In genomic region chr4:54099287-54099958, GRCh38 we compare ENCODE assay signal across 9 cellular contexts. TPM values are rescaled to one million over a fixed set of nuclear protein-coding genes. Genes with fewer than 3 reads are reported as not detected.
DNase-seq lines count a peak whose midpoint lies in the region; ATAC-seq and TF ChIP-seq lines count a peak whose summit lies in the region.
"Had no signal": no experiment of that assay in that cellular context is flagged by ENCODE, and none has a peak within 500 bp of the region (broad histone marks: within the 10 kb centered on the region; RNA-seq: fewer than 3 reads in every experiment).

No MANE protein-coding gene starts in this region.

- H3K79me1 ChIP-seq in IMR-90 (ENCODE audit: low read depth in 1 of 2, low read length in 2 of 2): no peaks in the 10 kb centered on the region

- peak overlapping the region; percentile 42; the same call in 1 of the 2 replicates for H3K23ac ChIP-seq in IMR-90 (ENCODE audit: low read depth, low read length)

- no peak for DNase-seq in CD4-positive, CD25-positive, alpha-beta regulatory T cell
- DNase-seq in IMR-90 (no peak), NCI-H2227 treated with DMSO at 0.1 percent for 48 hours (lab: John Stamatoyannopoulos, UW) (no peak), AG08395 (ENCODE audit: low spot score) (no peak)
- no peak for DNase-seq in central memory CD8-positive, alpha-beta T cell (ENCODE audit: low spot score in 2 of 2)
- DNase-seq in naive thymus-derived CD8-positive, alpha-beta T cell: no peak
- DNase-seq in effector CD4-positive, alpha-beta T cell: no peak
- DNase-seq: NCI-H226 had no signal

- POLR2A ChIA-PET in IMR-90 (lab: Charles Lee; ENCODE audit: unreplicated experiment): no interaction called here
- POLR2A ChIA-PET in naive thymus-derived CD8-positive, alpha-beta T cell (lab: Charles Lee): interaction anchor here (1.2 kb wide), 1 partner anchor 36 kb away, joined by 3 read pairs; the partner anchor contains the start of gene CHIC2

- peak overlapping the region; percentile 37; the same call in 1 of the 2 replicates for H2AK5ac ChIP-seq in IMR-90 (ENCODE audit: low read depth, low read length)

- H3K4me2 ChIP-seq in IMR-90 (ENCODE audit: low read depth, low read length): peak overlapping the region; percentile 10; the same call in 1 of the 2 replicates

- no peak overlapping the region for H4K5ac ChIP-seq in IMR-90 (ENCODE audit: low read depth, low read length)

- H3K27ac Mint-ChIP-seq in CD4-positive, CD25-positive, alpha-beta regulatory T cell: no peak overlapping the region
- no peak overlapping the region for H3K27ac Mint-ChIP-seq in central memory CD8-positive, alpha-beta T cell (ENCODE audit: low read depth)
- H3K27ac Mint-ChIP-seq in naive thymus-derived CD8-positive, alpha-beta T cell: peak overlapping the region in 1 of 10 donors; percentile 9

- H3K27me3 Mint-ChIP-seq in CD4-positive, CD25-positive, alpha-beta regulatory T cell: peaks cover 91% of the 10 kb centered on the region
- peaks cover 97% of the 10 kb centered on the region for H3K27me3 Mint-ChIP-seq in central memory CD8-positive, alpha-beta T cell
- H3K27me3 Mint-ChIP-seq in naive thymus-derived CD8-positive, alpha-beta T cell: peaks cover 68 to 98% (median 78%) of the 10 kb centered on the region in 5 donors

- no peak overlapping the region for H2BK15ac ChIP-seq in IMR-90 (ENCODE audit: low read depth, low read length)

- no peak for TF ChIP-seq CTCF in IMR-90 (conservative IDR thresholded peaks at IDR 0.05; ENCODE audit: low read depth, low read length)

- H2AFZ ChIP-seq in IMR-90 (replicated peaks; ENCODE audit: low read length, poor library complexity): peak overlapping the region; percentile 56

- no peaks in the 10 kb centered on the region for H3K36me3 ChIP-seq in CD4-positive, CD25-positive, alpha-beta regulatory T cell (ENCODE audit: control insufficient read depth, insufficient read depth, low read length)
- H3K36me3 ChIP-seq in IMR-90 (ENCODE audit: control insufficient read depth, insufficient read depth, low read length): no peaks in the 10 kb centered on the region

- no peak overlapping the region for H3K9ac ChIP-seq in IMR-90 (ENCODE audit: low read depth, low read length)

- H2AK9ac ChIP-seq in IMR-90 (replicated peaks; ENCODE audit: low read depth, low read length, poor library complexity): peak overlapping the region; percentile 22

- ATAC-seq in CD4-positive, CD25-positive, alpha-beta regulatory T cell (ENCODE audit: low read depth in 2 of 2): no peak
- ATAC-seq in IMR-90 (ENCODE audit: low read depth): no peak
- no peak for ATAC-seq in central memory CD8-positive, alpha-beta T cell (replicated peaks; ENCODE audit: extremely low read depth, poor library complexity, severe bottlenecking)
- peak in 1 of 2 donors; percentile 10 for ATAC-seq in naive thymus-derived CD8-positive, alpha-beta T cell
- ATAC-seq in GM21360 (IDR thresholded peaks at IDR 0.05; ENCODE audit: unreplicated experiment): no peak

- WGBS in IMR-90 (ENCODE audit: extremely low coverage in 2 of 2, insufficient read length in 1 of 2), 2 experiments: 50% methylated on average over 2 of the region's 26 CpGs; no CpG with 5 or more reads in 1 of the 2 experiments

- H3K27ac ChIP-seq in CD4-positive, CD25-positive, alpha-beta regulatory T cell (ENCODE audit: insufficient read depth, low read length, poor library complexity, severe bottlenecking): no peak overlapping the region
- H3K27ac ChIP-seq in IMR-90 (ENCODE audit: insufficient read depth, low read length): no peak overlapping the region

- no peak overlapping the region for H2BK5ac ChIP-seq in IMR-90 (ENCODE audit: low read depth, low read length, poor library complexity, severe bottlenecking)

- no TSS peak for BruUV-seq in IMR-90 (replicated peaks; lab: Mats Ljungman, UMichigan)

- in situ Hi-C loops in IMR-90 (cut with MboI; ENCODE audit: low sequenced_read_pairs): no loop called here

- peak overlapping the region in 3 of 4 donors; percentile 43 to 71 (median 67) for H3K4me3 Mint-ChIP-seq in CD4-positive, CD25-positive, alpha-beta regulatory T cell
- H3K4me3 Mint-ChIP-seq in central memory CD8-positive, alpha-beta T cell: peak overlapping the region; percentile 65
- peak overlapping the region; percentile 46 to 86 (median 69) for H3K4me3 Mint-ChIP-seq in naive thymus-derived CD8-positive, alpha-beta T cell

- peaks cover 0 to 1% (median 0%) of the 10 kb centered on the region in 7 donors for H3K9me3 Mint-ChIP-seq in CD4-positive, CD25-positive, alpha-beta regulatory T cell
- H3K9me3 Mint-ChIP-seq in central memory CD8-positive, alpha-beta T cell: no peaks in the 10 kb centered on the region
- peaks cover 0 to 3% (median 0%) of the 10 kb centered on the region in 9 donors for H3K9me3 Mint-ChIP-seq in naive thymus-derived CD8-positive, alpha-beta T cell

- dilution Hi-C loops in IMR-90 (cut with HindIII; ENCODE audit: low sequenced_read_pairs, unreplicated experiment): no loop called here

- no peak for TF ChIP-seq RAD21 in IMR-90 (IDR thresholded peaks at IDR 0.05; ENCODE audit: low read length)

- no peak overlapping the region for H4K91ac ChIP-seq in IMR-90 (ENCODE audit: insufficient read depth, low read depth, low read length)

- H3K4me1 ChIP-seq in CD4-positive, CD25-positive, alpha-beta regulatory T cell (ENCODE audit: control insufficient read depth, insufficient read depth, low read length, poor library complexity, severe bottlenecking): peaks cover 30% of the 10 kb centered on the region
- no peaks in the 10 kb centered on the region for H3K4me1 ChIP-seq in IMR-90 (ENCODE audit: control insufficient read depth, insufficient read depth, low read length)

- peaks cover 9% of the 10 kb centered on the region; the same call in 1 of the 2 replicates for H3K9me1 ChIP-seq in IMR-90 (ENCODE audit: insufficient read depth, low read length)

- no peak overlapping the region; the same call in 1 of the 2 replicates for H2BK20ac ChIP-seq in IMR-90 (ENCODE audit: low read depth, low read length)

- H3K4me3 ChIP-seq in CD4-positive, CD25-positive, alpha-beta regulatory T cell (ENCODE audit: low read depth, low read length): peak overlapping the region; percentile 54
- no peak overlapping the region for H3K4me3 ChIP-seq in IMR-90 (ENCODE audit: insufficient read depth, low read depth, low read length)

- H3K4ac ChIP-seq in IMR-90 (ENCODE audit: low read depth, low read length): peak overlapping the region; percentile 10; the same call in 1 of the 2 replicates

- H4K20me1 ChIP-seq in IMR-90 (ENCODE audit: insufficient read depth, low read length): no peaks in the 10 kb centered on the region

- CTCF ChIA-PET in IMR-90 (lab: Yijun Ruan, JAX): no interaction called here

- no peak overlapping the region for H2BK120ac ChIP-seq in IMR-90 (ENCODE audit: low read depth, low read length)

- H3K4me1 Mint-ChIP-seq in CD4-positive, CD25-positive, alpha-beta regulatory T cell: peaks cover 4 to 45% (median 29%) of the 10 kb centered on the region in 4 donors
- H3K4me1 Mint-ChIP-seq in central memory CD8-positive, alpha-beta T cell: peaks cover 28% of the 10 kb centered on the region
- peaks cover 24 to 59% (median 44%) of the 10 kb centered on the region in 4 donors for H3K4me1 Mint-ChIP-seq in naive thymus-derived CD8-positive, alpha-beta T cell

- H3K36me3 Mint-ChIP-seq in CD4-positive, CD25-positive, alpha-beta regulatory T cell: no peaks in the 10 kb centered on the region
- peaks cover 2% of the 10 kb centered on the region for H3K36me3 Mint-ChIP-seq in central memory CD8-positive, alpha-beta T cell (ENCODE audit: insufficient read depth)
- peaks cover 0 to 3% (median 0%) of the 10 kb centered on the region in 3 donors for H3K36me3 Mint-ChIP-seq in naive thymus-derived CD8-positive, alpha-beta T cell

- no peaks in the 10 kb centered on the region for H3K9me3 ChIP-seq in CD4-positive, CD25-positive, alpha-beta regulatory T cell (ENCODE audit: control insufficient read depth in 2 of 2, low read length in 2 of 2)
- no peaks in the 10 kb centered on the region for H3K9me3 ChIP-seq in IMR-90 (ENCODE audit: control insufficient read depth, insufficient read depth, low read length)

- intact Hi-C loops in IMR-90 (cut with micrococcal nuclease): no loop called here

- H3K27me3 ChIP-seq in CD4-positive, CD25-positive, alpha-beta regulatory T cell (ENCODE audit: control insufficient read depth, insufficient read depth, low read length): peaks cover 65% of the 10 kb centered on the region
- H3K27me3 ChIP-seq in IMR-90 (ENCODE audit: control insufficient read depth, insufficient read depth, low read length): peaks cover 65% of the 10 kb centered on the region

- H3K14ac ChIP-seq in IMR-90 (replicated peaks; ENCODE audit: low read depth, low read length): no peak overlapping the region

- no peak overlapping the region for H3K56ac ChIP-seq in IMR-90 (ENCODE audit: extremely low read depth, insufficient read depth, low read length)

- H4K8ac ChIP-seq in IMR-90 (ENCODE audit: low read depth in 2 of 2, low read length in 2 of 2): no peak overlapping the region

- no peak overlapping the region for H3K18ac ChIP-seq in IMR-90 (ENCODE audit: low read depth, low read length)

- TF ChIP-seq POLR2A in IMR-90 (IDR thresholded peaks at IDR 0.05; ENCODE audit: low read depth, low read length): no peak

TF ChIP-seq in IMR-90, 13 proteins besides CTCF, POLR2A, EP300 and RAD21:
- TF ChIP-seq NFE2L2 (IDR thresholded peaks at IDR 0.05; ENCODE audit: low read depth, low read length): no peak
TF ChIP-seq in IMR-90: peak in this region for 0.

RNA-seq across cellular contexts. Expression of gene GSX2, which starts 0.5 kb away (rescaled TPM):
- not detected for total RNA-seq in CD4-positive, CD25-positive, alpha-beta regulatory T cell
- polyA plus RNA-seq in CD4-positive, CD25-positive, alpha-beta regulatory T cell: not detected
- not detected in 2 replicates for total RNA-seq in IMR-90 (2012; rRNA removed)
- polyA plus RNA-seq in IMR-90 (2012; rRNA removed): not detected in 2 replicates
- 0.03 TPM in 1 of 2 replicates, not detected in the other for polyA plus RNA-seq in IMR-90 (2012; cell fraction: cytosol; rRNA removed)
- not detected in 2 replicates for polyA plus RNA-seq in IMR-90 (2012; cell fraction: nucleus; rRNA removed; ENCODE audit: low replicate concordance)
- total RNA-seq in naive thymus-derived CD8-positive, alpha-beta T cell: not detected
- polyA plus RNA-seq in naive thymus-derived CD8-positive, alpha-beta T cell: not detected

RNA-seq across cellular contexts. Expression of gene CHIC2, which starts 35.0 kb away (rescaled TPM):
- total RNA-seq in CD4-positive, CD25-positive, alpha-beta regulatory T cell: 49.9 TPM
- polyA plus RNA-seq in CD4-positive, CD25-positive, alpha-beta regulatory T cell: 10 to 100 TPM; 74.5 to 87.5 (median 80.4) TPM
- 26.3 and 65.0 TPM in 2 replicates for total RNA-seq in IMR-90 (2012; rRNA removed)
- 18.8 and 20.4 TPM in 2 replicates for polyA plus RNA-seq in IMR-90 (2012; rRNA removed)
- polyA plus RNA-seq in IMR-90 (2012; cell fraction: cytosol; rRNA removed): 25.1 and 34.5 TPM in 2 replicates
- polyA plus RNA-seq in IMR-90 (2012; cell fraction: nucleus; rRNA removed; ENCODE audit: low replicate concordance): 13.2 and 17.0 TPM in 2 replicates
- 10 to 100 TPM; 49.4 to 49.5 TPM for total RNA-seq in naive thymus-derived CD8-positive, alpha-beta T cell
- polyA plus RNA-seq in naive thymus-derived CD8-positive, alpha-beta T cell: 10 to 100 TPM; 51.7 to 70.5 (median 53.7) TPM
